In the genomic region with DNA sequence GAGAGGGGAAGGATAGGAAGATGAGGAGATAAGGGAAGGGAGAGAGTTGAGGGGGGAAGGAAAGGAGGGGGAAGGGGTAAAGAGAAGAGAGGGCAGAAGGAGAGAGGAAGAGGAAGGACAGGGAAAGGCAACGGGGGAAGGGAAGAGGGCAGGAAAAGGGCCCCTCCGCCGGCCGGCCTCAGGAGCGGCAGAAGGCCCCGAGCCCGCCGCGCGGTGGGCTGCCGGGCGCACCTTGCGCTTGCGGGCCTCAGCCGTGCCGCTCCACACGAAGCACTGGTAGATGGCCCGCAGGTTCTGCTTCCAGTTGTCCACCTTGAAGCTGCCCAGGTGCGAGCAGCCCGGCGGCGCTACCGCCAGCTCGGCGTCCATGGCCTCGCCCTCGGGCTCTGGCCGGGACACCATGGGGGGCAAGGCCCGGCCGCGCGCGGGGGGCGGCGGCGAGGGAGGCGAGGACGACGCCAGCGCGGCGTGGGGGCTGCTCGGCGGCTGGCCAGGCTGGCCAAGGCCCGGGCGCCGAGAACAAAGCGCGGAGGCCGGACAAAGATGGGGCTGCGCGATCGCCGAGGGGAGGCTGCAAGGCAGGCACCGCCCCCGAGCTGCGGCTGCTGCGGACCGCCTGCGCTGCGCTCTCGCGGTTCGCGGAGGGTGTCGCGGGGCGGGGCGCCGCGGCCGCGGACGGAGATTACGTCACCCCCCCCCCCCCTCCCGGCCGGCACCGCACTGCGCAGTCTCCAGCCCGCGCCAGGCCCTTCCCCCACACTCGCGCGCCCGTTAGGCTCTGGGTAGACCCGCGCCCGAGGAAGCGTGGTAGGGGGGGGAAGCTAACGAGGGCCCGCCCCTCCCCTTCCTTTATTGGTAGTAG, we compare ENCODE assay signal across 1 cellular context.
TF ChIP-seq lines count a peak whose summit lies in the region.

A gene (minus strand): TSS at position 578 of the 862 bp plus-strand sequence. CDS start 176 bp downstream, at position 402.

TF ChIP-seq in WTC11, 78 proteins besides CTCF, POLR2A, EP300 and RAD21 (continued from another document and continues in another):
- TF ChIP-seq, protein P1, sequence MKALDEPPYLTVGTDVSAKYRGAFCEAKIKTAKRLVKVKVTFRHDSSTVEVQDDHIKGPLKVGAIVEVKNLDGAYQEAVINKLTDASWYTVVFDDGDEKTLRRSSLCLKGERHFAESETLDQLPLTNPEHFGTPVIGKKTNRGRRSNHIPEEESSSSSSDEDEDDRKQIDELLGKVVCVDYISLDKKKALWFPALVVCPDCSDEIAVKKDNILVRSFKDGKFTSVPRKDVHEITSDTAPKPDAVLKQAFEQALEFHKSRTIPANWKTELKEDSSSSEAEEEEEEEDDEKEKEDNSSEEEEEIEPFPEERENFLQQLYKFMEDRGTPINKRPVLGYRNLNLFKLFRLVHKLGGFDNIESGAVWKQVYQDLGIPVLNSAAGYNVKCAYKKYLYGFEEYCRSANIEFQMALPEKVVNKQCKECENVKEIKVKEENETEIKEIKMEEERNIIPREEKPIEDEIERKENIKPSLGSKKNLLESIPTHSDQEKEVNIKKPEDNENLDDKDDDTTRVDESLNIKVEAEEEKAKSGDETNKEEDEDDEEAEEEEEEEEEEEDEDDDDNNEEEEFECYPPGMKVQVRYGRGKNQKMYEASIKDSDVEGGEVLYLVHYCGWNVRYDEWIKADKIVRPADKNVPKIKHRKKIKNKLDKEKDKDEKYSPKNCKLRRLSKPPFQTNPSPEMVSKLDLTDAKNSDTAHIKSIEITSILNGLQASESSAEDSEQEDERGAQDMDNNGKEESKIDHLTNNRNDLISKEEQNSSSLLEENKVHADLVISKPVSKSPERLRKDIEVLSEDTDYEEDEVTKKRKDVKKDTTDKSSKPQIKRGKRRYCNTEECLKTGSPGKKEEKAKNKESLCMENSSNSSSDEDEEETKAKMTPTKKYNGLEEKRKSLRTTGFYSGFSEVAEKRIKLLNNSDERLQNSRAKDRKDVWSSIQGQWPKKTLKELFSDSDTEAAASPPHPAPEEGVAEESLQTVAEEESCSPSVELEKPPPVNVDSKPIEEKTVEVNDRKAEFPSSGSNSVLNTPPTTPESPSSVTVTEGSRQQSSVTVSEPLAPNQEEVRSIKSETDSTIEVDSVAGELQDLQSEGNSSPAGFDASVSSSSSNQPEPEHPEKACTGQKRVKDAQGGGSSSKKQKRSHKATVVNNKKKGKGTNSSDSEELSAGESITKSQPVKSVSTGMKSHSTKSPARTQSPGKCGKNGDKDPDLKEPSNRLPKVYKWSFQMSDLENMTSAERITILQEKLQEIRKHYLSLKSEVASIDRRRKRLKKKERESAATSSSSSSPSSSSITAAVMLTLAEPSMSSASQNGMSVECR (CRISPR knock-in tag; IDR thresholded peaks at IDR 0.05; ENCODE audit: borderline replicate concordance) = no peak
- TF ChIP-seq, protein P2, sequence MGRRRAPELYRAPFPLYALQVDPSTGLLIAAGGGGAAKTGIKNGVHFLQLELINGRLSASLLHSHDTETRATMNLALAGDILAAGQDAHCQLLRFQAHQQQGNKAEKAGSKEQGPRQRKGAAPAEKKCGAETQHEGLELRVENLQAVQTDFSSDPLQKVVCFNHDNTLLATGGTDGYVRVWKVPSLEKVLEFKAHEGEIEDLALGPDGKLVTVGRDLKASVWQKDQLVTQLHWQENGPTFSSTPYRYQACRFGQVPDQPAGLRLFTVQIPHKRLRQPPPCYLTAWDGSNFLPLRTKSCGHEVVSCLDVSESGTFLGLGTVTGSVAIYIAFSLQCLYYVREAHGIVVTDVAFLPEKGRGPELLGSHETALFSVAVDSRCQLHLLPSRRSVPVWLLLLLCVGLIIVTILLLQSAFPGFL (CRISPR knock-in tag; IDR thresholded peaks at IDR 0.05; ENCODE audit: borderline replicate concordance) = 0 out of 2 replicates have a peak, but pooled peaks have one; percentile 45
- TF ChIP-seq NR1H2 (CRISPR knock-in tag; IDR thresholded peaks at IDR 0.05) (no peak), NR3C1 (CRISPR knock-in tag; conservative IDR thresholded peaks at IDR 0.05; ENCODE audit: low read depth) (no peak), MYBL2 (CRISPR knock-in tag; IDR thresholded peaks at IDR 0.05) (no peak; the same call in 1 of the 2 replicates), ZBTB21 (CRISPR knock-in tag; IDR thresholded peaks at IDR 0.05; ENCODE audit: borderline replicate concordance) (no peak), CREM (CRISPR knock-in tag; IDR thresholded peaks at IDR 0.05) (peak; percentile 47; the same call in 1 of the 2 replicates), ZNF671 (CRISPR knock-in tag; IDR thresholded peaks at IDR 0.05) (no peak), GRHL2 (CRISPR knock-in tag; IDR thresholded peaks at IDR 0.05; ENCODE audit: insufficient replicate concordance, severe bottlenecking) (no peak), ELF4 (CRISPR knock-in tag; IDR thresholded peaks at IDR 0.05; ENCODE audit: low read depth) (no peak)
- TF ChIP-seq, protein P3, sequence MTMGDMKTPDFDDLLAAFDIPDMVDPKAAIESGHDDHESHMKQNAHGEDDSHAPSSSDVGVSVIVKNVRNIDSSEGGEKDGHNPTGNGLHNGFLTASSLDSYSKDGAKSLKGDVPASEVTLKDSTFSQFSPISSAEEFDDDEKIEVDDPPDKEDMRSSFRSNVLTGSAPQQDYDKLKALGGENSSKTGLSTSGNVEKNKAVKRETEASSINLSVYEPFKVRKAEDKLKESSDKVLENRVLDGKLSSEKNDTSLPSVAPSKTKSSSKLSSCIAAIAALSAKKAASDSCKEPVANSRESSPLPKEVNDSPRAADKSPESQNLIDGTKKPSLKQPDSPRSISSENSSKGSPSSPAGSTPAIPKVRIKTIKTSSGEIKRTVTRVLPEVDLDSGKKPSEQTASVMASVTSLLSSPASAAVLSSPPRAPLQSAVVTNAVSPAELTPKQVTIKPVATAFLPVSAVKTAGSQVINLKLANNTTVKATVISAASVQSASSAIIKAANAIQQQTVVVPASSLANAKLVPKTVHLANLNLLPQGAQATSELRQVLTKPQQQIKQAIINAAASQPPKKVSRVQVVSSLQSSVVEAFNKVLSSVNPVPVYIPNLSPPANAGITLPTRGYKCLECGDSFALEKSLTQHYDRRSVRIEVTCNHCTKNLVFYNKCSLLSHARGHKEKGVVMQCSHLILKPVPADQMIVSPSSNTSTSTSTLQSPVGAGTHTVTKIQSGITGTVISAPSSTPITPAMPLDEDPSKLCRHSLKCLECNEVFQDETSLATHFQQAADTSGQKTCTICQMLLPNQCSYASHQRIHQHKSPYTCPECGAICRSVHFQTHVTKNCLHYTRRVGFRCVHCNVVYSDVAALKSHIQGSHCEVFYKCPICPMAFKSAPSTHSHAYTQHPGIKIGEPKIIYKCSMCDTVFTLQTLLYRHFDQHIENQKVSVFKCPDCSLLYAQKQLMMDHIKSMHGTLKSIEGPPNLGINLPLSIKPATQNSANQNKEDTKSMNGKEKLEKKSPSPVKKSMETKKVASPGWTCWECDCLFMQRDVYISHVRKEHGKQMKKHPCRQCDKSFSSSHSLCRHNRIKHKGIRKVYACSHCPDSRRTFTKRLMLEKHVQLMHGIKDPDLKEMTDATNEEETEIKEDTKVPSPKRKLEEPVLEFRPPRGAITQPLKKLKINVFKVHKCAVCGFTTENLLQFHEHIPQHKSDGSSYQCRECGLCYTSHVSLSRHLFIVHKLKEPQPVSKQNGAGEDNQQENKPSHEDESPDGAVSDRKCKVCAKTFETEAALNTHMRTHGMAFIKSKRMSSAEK (CRISPR knock-in tag; IDR thresholded peaks at IDR 0.05; ENCODE audit: borderline replicate concordance) = no peak
- TF ChIP-seq, protein P4, sequence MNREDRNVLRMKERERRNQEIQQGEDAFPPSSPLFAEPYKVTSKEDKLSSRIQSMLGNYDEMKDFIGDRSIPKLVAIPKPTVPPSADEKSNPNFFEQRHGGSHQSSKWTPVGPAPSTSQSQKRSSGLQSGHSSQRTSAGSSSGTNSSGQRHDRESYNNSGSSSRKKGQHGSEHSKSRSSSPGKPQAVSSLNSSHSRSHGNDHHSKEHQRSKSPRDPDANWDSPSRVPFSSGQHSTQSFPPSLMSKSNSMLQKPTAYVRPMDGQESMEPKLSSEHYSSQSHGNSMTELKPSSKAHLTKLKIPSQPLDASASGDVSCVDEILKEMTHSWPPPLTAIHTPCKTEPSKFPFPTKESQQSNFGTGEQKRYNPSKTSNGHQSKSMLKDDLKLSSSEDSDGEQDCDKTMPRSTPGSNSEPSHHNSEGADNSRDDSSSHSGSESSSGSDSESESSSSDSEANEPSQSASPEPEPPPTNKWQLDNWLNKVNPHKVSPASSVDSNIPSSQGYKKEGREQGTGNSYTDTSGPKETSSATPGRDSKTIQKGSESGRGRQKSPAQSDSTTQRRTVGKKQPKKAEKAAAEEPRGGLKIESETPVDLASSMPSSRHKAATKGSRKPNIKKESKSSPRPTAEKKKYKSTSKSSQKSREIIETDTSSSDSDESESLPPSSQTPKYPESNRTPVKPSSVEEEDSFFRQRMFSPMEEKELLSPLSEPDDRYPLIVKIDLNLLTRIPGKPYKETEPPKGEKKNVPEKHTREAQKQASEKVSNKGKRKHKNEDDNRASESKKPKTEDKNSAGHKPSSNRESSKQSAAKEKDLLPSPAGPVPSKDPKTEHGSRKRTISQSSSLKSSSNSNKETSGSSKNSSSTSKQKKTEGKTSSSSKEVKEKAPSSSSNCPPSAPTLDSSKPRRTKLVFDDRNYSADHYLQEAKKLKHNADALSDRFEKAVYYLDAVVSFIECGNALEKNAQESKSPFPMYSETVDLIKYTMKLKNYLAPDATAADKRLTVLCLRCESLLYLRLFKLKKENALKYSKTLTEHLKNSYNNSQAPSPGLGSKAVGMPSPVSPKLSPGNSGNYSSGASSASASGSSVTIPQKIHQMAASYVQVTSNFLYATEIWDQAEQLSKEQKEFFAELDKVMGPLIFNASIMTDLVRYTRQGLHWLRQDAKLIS (CRISPR knock-in tag; IDR thresholded peaks at IDR 0.05; ENCODE audit: borderline replicate concordance) = no peak
- TF ChIP-seq, protein P5, sequence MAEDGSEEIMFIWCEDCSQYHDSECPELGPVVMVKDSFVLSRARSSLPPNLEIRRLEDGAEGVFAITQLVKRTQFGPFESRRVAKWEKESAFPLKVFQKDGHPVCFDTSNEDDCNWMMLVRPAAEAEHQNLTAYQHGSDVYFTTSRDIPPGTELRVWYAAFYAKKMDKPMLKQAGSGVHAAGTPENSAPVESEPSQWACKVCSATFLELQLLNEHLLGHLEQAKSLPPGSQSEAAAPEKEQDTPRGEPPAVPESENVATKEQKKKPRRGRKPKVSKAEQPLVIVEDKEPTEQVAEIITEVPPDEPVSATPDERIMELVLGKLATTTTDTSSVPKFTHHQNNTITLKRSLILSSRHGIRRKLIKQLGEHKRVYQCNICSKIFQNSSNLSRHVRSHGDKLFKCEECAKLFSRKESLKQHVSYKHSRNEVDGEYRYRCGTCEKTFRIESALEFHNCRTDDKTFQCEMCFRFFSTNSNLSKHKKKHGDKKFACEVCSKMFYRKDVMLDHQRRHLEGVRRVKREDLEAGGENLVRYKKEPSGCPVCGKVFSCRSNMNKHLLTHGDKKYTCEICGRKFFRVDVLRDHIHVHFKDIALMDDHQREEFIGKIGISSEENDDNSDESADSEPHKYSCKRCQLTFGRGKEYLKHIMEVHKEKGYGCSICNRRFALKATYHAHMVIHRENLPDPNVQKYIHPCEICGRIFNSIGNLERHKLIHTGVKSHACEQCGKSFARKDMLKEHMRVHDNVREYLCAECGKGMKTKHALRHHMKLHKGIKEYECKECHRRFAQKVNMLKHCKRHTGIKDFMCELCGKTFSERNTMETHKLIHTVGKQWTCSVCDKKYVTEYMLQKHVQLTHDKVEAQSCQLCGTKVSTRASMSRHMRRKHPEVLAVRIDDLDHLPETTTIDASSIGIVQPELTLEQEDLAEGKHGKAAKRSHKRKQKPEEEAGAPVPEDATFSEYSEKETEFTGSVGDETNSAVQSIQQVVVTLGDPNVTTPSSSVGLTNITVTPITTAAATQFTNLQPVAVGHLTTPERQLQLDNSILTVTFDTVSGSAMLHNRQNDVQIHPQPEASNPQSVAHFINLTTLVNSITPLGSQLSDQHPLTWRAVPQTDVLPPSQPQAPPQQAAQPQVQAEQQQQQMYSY (CRISPR knock-in tag; IDR thresholded peaks at IDR 0.05) = no peak
- TF ChIP-seq, protein P6, sequence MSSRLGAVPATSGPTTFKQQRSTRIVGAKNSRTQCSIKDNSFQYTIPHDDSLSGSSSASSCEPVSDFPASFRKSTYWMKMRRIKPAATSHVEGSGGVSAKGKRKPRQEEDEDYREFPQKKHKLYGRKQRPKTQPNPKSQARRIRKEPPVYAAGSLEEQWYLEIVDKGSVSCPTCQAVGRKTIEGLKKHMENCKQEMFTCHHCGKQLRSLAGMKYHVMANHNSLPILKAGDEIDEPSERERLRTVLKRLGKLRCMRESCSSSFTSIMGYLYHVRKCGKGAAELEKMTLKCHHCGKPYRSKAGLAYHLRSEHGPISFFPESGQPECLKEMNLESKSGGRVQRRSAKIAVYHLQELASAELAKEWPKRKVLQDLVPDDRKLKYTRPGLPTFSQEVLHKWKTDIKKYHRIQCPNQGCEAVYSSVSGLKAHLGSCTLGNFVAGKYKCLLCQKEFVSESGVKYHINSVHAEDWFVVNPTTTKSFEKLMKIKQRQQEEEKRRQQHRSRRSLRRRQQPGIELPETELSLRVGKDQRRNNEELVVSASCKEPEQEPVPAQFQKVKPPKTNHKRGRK (CRISPR knock-in tag; IDR thresholded peaks at IDR 0.05; ENCODE audit: borderline replicate concordance) = no peak
- TF ChIP-seq, protein P7, sequence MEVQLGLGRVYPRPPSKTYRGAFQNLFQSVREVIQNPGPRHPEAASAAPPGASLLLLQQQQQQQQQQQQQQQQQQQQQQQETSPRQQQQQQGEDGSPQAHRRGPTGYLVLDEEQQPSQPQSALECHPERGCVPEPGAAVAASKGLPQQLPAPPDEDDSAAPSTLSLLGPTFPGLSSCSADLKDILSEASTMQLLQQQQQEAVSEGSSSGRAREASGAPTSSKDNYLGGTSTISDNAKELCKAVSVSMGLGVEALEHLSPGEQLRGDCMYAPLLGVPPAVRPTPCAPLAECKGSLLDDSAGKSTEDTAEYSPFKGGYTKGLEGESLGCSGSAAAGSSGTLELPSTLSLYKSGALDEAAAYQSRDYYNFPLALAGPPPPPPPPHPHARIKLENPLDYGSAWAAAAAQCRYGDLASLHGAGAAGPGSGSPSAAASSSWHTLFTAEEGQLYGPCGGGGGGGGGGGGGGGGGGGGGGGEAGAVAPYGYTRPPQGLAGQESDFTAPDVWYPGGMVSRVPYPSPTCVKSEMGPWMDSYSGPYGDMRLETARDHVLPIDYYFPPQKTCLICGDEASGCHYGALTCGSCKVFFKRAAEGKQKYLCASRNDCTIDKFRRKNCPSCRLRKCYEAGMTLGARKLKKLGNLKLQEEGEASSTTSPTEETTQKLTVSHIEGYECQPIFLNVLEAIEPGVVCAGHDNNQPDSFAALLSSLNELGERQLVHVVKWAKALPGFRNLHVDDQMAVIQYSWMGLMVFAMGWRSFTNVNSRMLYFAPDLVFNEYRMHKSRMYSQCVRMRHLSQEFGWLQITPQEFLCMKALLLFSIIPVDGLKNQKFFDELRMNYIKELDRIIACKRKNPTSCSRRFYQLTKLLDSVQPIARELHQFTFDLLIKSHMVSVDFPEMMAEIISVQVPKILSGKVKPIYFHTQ (CRISPR knock-in tag; IDR thresholded peaks at IDR 0.05) = 0 out of 2 replicates have a peak, but pooled peaks have one; percentile 13
- TF ChIP-seq, protein P8, sequence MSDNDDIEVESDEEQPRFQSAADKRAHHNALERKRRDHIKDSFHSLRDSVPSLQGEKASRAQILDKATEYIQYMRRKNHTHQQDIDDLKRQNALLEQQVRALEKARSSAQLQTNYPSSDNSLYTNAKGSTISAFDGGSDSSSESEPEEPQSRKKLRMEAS (CRISPR knock-in tag; IDR thresholded peaks at IDR 0.05) = no peak; the same call in 1 of the 2 replicates
- TF ChIP-seq, protein P9, sequence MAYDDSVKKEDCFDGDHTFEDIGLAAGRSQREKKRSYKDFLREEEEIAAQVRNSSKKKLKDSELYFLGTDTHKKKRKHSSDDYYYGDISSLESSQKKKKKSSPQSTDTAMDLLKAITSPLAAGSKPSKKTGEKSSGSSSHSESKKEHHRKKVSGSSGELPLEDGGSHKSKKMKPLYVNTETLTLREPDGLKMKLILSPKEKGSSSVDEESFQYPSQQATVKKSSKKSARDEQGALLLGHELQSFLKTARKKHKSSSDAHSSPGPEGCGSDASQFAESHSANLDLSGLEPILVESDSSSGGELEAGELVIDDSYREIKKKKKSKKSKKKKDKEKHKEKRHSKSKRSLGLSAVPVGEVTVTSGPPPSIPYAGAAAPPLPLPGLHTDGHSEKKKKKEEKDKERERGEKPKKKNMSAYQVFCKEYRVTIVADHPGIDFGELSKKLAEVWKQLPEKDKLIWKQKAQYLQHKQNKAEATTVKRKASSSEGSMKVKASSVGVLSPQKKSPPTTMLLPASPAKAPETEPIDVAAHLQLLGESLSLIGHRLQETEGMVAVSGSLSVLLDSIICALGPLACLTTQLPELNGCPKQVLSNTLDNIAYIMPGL (CRISPR knock-in tag; IDR thresholded peaks at IDR 0.05) = peak; percentile 59; the same call in 1 of the 2 replicates
